ENCODE assay signal across 2 cellular contexts in the genomic region with DNA sequence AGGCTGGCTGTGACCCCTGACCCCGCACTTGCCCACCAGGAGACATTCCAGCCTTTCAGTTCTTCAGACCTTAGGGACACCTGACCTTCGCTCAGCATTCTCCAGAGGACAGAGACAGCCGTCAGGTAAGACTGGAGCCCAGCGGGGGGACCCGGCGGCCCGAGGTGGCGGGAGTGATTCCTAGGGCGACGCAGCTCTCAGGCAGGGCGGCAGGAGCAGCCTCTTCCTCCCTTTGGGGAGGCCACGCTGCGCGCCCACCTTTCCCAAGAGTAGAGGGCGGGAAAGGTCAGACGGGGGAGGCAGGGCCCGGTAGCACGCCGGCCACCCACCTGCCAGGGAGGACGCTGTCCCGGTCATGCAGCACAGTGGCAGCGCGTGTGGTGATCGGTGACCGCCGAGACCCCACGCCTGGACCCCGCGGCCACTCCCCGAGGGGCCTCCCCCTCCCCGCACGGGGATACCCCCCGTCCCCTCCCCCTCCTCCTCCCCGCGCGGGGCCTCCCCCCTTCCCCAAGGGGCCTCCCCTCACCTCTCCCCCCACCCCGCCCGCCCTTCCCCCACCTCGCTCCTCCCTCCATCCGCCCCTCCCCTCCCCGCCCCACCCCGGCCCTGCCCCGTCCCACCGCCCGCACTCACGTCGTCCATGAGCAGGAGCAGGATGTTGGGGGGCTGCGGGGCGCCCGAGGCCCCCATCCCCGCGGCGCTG.
TF ChIP-seq lines count a peak whose summit lies in the region.

No MANE protein-coding gene starts in this region.

TF ChIP-seq in SK-N-SH, 30 proteins besides CTCF, POLR2A, EP300 and RAD21:
- TF ChIP-seq GATA2 (CRISPR knock-in tag; IDR thresholded peaks at IDR 0.05) (no peak), GABPA (IDR thresholded peaks at IDR 0.05; ENCODE audit: low read depth) (no peak), JUND (IDR thresholded peaks at IDR 0.05) (no peak), MXI1 (IDR thresholded peaks at IDR 0.05; ENCODE audit: low read depth, low read length) (no peak), RFX5 (IDR thresholded peaks at IDR 0.05; ENCODE audit: low read length) (no peak), EZH2phosphoT487 (IDR thresholded peaks at IDR 0.05; ENCODE audit: borderline replicate concordance, low read depth) (no peak)
- TF ChIP-seq, protein P1, sequence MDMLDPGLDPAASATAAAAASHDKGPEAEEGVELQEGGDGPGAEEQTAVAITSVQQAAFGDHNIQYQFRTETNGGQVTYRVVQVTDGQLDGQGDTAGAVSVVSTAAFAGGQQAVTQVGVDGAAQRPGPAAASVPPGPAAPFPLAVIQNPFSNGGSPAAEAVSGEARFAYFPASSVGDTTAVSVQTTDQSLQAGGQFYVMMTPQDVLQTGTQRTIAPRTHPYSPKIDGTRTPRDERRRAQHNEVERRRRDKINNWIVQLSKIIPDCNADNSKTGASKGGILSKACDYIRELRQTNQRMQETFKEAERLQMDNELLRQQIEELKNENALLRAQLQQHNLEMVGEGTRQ (IDR thresholded peaks at IDR 0.05; ENCODE audit: borderline replicate concordance, low read depth, low read length): no peak

TF ChIP-seq in SK-N-SH treated with all-trans-retinoic acid at 6 μM for 48 hours, 23 proteins besides CTCF, POLR2A, EP300 and RAD21:
- no peak for TF ChIP-seq ARNTL (CRISPR knock-in tag; IDR thresholded peaks at IDR 0.05; ENCODE audit: borderline replicate concordance, low read depth)
- TF ChIP-seq SNAI2 (CRISPR knock-in tag; IDR thresholded peaks at IDR 0.05): no peak
- TF ChIP-seq GLIS3 (CRISPR knock-in tag; IDR thresholded peaks at IDR 0.05): no peak
- TF ChIP-seq, protein P2, sequence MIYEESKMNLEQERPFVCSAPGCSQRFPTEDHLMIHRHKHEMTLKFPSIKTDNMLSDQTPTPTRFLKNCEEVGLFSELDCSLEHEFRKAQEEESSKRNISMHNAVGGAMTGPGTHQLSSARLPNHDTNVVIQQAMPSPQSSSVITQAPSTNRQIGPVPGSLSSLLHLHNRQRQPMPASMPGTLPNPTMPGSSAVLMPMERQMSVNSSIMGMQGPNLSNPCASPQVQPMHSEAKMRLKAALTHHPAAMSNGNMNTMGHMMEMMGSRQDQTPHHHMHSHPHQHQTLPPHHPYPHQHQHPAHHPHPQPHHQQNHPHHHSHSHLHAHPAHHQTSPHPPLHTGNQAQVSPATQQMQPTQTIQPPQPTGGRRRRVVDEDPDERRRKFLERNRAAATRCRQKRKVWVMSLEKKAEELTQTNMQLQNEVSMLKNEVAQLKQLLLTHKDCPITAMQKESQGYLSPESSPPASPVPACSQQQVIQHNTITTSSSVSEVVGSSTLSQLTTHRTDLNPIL (CRISPR knock-in tag; IDR thresholded peaks at IDR 0.05; ENCODE audit: low read depth): no peak
TF ChIP-seq in SK-N-SH treated with all-trans-retinoic acid at 6 μM for 48 hours: peak in this region for 0.
